ENCODE assay signal across 16 cellular contexts in genomic region chr10:77240042-77240619, GRCh38.
A peak's percentile ranks its signal among the peaks of the same experiment; 100 is the strongest.
DNase-seq lines count a peak whose midpoint lies in the region; ATAC-seq and TF ChIP-seq lines count a peak whose summit lies in the region.
"Had no signal": no experiment of that assay in that cellular context is flagged by ENCODE, and none has a peak within 500 bp of the region (broad histone marks: within the 10 kb centered on the region; RNA-seq: fewer than 3 reads in every experiment).

No MANE protein-coding gene starts in this region.

- no peak for ATAC-seq in activated CD8-positive, alpha-beta T cell treated with anti-CD3 and anti-CD28 coated beads for 36 hours
- ATAC-seq in GM21737 (IDR thresholded peaks at IDR 0.05; ENCODE audit: unreplicated experiment): no peak
- ATAC-seq: lower lobe of right lung had no signal

- H3K36me3 ChIP-seq in colonic mucosa: no peaks in the 10 kb centered on the region
- H3K36me3 ChIP-seq: lower lobe of right lung had no signal

- H3K27ac ChIP-seq in C4-2B (peak overlapping the region; percentile 60; the same call in 1 of the 2 replicates), colonic mucosa (peak overlapping the region; percentile 20)
- H3K27ac ChIP-seq: lower lobe of right lung had no signal

- no peak overlapping the region for H3K4me3 ChIP-seq in LNCaP clone FGC (ENCODE audit: low read depth, low read length)
- no peak overlapping the region for H3K4me3 ChIP-seq in colonic mucosa
- H3K4me3 ChIP-seq: lower lobe of right lung had no signal

- H3K36me3 Mint-ChIP-seq in osteocyte (ENCODE audit: unreplicated experiment): no peaks in the 10 kb centered on the region
- no peaks in the 10 kb centered on the region for H3K36me3 Mint-ChIP-seq in activated naive CD4-positive, alpha-beta T cell treated with anti-CD3 and anti-CD28 coated beads, Interleukin-2, amount 10 ng/mL, durations not matched to agents 7 days and 5 days
- no peaks in the 10 kb centered on the region for H3K36me3 Mint-ChIP-seq in activated CD8-positive, alpha-beta T cell treated with anti-CD3 and anti-CD28 coated beads for 36 hours (ENCODE audit: low read depth)

- H3K9ac ChIP-seq in colonic mucosa (ENCODE audit: low read depth in 2 of 2, low read length in 2 of 2): no peak overlapping the region

- CTCF ChIA-PET in activated naive CD4-positive, alpha-beta T cell treated with anti-CD3 and anti-CD28 coated beads, Interleukin-2, amount 10 ng/mL, durations not matched to agents 7 days and 5 days (lab: Charles Lee): no interaction called here
- CTCF ChIA-PET in activated CD8-positive, alpha-beta T cell treated with anti-CD3 and anti-CD28 coated beads for 36 hours (lab: Charles Lee): no interaction called here

- no peaks in the 10 kb centered on the region for H3K27me3 Mint-ChIP-seq in osteocyte (ENCODE audit: unreplicated experiment)
- H3K27me3 Mint-ChIP-seq in activated naive CD4-positive, alpha-beta T cell treated with anti-CD3 and anti-CD28 coated beads, Interleukin-2, amount 10 ng/mL, durations not matched to agents 7 days and 5 days: no peaks in the 10 kb centered on the region
- H3K27me3 Mint-ChIP-seq in activated CD8-positive, alpha-beta T cell treated with anti-CD3 and anti-CD28 coated beads for 36 hours: no peaks in the 10 kb centered on the region

- no peak overlapping the region for H3K4me3 Mint-ChIP-seq in osteocyte (ENCODE audit: unreplicated experiment)
- no peak overlapping the region for H3K4me3 Mint-ChIP-seq in activated naive CD4-positive, alpha-beta T cell treated with anti-CD3 and anti-CD28 coated beads, Interleukin-2, amount 10 ng/mL, durations not matched to agents 7 days and 5 days
- no peak overlapping the region for H3K4me3 Mint-ChIP-seq in activated CD8-positive, alpha-beta T cell treated with anti-CD3 and anti-CD28 coated beads for 36 hours
- H3K4me3 Mint-ChIP-seq: H9 had no signal

- intact Hi-C loops in colonic mucosa (cut with DNase I): no loop called here
- intact Hi-C loops in activated CD8-positive, alpha-beta T cell treated with anti-CD3 and anti-CD28 coated beads for 36 hours (cut with micrococcal nuclease): no loop called here

- no peaks in the 10 kb centered on the region for H3K9me3 ChIP-seq in colonic mucosa
- H3K9me3 ChIP-seq: lower lobe of right lung had no signal

- DNase-seq in LNCaP clone FGC (ENCODE audit: low read depth) (peak; percentile 86), colonic mucosa (no peak), osteocyte (ENCODE audit: extremely low spot score, unreplicated experiment) (no peak), cerebellar nuclear complex (lab: John Stamatoyannopoulos, UW) (no peak)
- DNase-seq in activated naive CD4-positive, alpha-beta T cell treated with anti-CD3 and anti-CD28 coated beads, Interleukin-2, amount 10 ng/mL, durations not matched to agents 7 days and 5 days: no peak
- no peak for DNase-seq in activated CD8-positive, alpha-beta T cell treated with anti-CD3 and anti-CD28 coated beads for 36 hours
- DNase-seq: activated CD4-positive, CD25-positive, alpha-beta regulatory T cell treated with anti-CD3 and anti-CD28 coated beads, Interleukin-2, amount 50 U/mL, for 72 hours; activated CD8-positive, alpha-beta memory T cell treated with anti-CD3 and anti-CD28 coated beads, Interleukin-2, amount 50 U/mL, for 48 hours; activated gamma-delta T cell treated with Interleukin-2 at 50 U/mL for 16 hours; cortex of kidney; GDM1; H9; lower lobe of right lung; NCI-H2081 treated with DMSO at 0.1 percent for 48 hours had no signal

- H3K4me1 ChIP-seq in colonic mucosa: no peaks in the 10 kb centered on the region

- no peaks in the 10 kb centered on the region for H3K27me3 ChIP-seq in colonic mucosa

- no peaks in the 10 kb centered on the region for H3K9me3 Mint-ChIP-seq in osteocyte (ENCODE audit: unreplicated experiment)
- H3K9me3 Mint-ChIP-seq in activated naive CD4-positive, alpha-beta T cell treated with anti-CD3 and anti-CD28 coated beads, Interleukin-2, amount 10 ng/mL, durations not matched to agents 7 days and 5 days: no peaks in the 10 kb centered on the region
- no peaks in the 10 kb centered on the region for H3K9me3 Mint-ChIP-seq in activated CD8-positive, alpha-beta T cell treated with anti-CD3 and anti-CD28 coated beads for 36 hours
- H3K9me3 Mint-ChIP-seq: H9 had no signal

- H3K4me1 Mint-ChIP-seq in osteocyte (ENCODE audit: unreplicated experiment): peaks cover 65% of the 10 kb centered on the region
- H3K4me1 Mint-ChIP-seq in activated naive CD4-positive, alpha-beta T cell treated with anti-CD3 and anti-CD28 coated beads, Interleukin-2, amount 10 ng/mL, durations not matched to agents 7 days and 5 days: no peaks in the 10 kb centered on the region
- H3K4me1 Mint-ChIP-seq in activated CD8-positive, alpha-beta T cell treated with anti-CD3 and anti-CD28 coated beads for 36 hours (ENCODE audit: low read depth): peaks cover 5% of the 10 kb centered on the region

- peak overlapping the region; percentile 79 for H3K27ac Mint-ChIP-seq in osteocyte (ENCODE audit: unreplicated experiment)
- no peak overlapping the region for H3K27ac Mint-ChIP-seq in activated naive CD4-positive, alpha-beta T cell treated with anti-CD3 and anti-CD28 coated beads, Interleukin-2, amount 10 ng/mL, durations not matched to agents 7 days and 5 days
- no peak overlapping the region for H3K27ac Mint-ChIP-seq in activated CD8-positive, alpha-beta T cell treated with anti-CD3 and anti-CD28 coated beads for 36 hours
- H3K27ac Mint-ChIP-seq: H9 had no signal

- TF ChIP-seq CTCF in C4-2B (conservative IDR thresholded peaks at IDR 0.05): no peak
- TF ChIP-seq CTCF in LNCaP clone FGC (IDR thresholded peaks at IDR 0.05; ENCODE audit: control insufficient read depth, extremely low read depth, insufficient read depth): no peak
- TF ChIP-seq CTCF in colonic mucosa (IDR thresholded peaks at IDR 0.05): no peak
- no peak for TF ChIP-seq CTCF in osteocyte (IDR thresholded peaks at IDR 0.05)
- no peak for TF ChIP-seq CTCF in activated CD8-positive, alpha-beta T cell treated with anti-CD3 and anti-CD28 coated beads for 36 hours (IDR thresholded peaks at IDR 0.05)

- POLR2A ChIA-PET in activated CD8-positive, alpha-beta T cell treated with anti-CD3 and anti-CD28 coated beads for 36 hours (lab: Charles Lee): no interaction called here
